In the genomic region with DNA sequence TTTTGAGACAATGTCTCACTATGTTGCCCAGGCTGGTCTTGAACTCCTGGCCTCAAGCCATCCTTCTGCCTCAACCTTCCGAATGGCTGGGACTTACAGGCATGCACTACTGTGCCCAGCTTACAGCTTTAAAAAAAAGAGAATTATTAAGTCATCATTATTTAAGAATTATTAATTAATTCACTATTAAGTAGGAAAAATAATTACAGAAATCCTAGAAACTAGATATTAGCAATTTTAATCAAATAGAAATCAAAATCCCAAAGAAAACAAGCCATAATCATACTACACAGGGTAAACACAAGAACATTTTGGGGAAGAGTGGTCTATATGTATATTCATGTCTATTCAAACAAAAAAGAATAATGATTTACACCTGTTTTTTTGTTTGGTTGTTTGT, we compare ENCODE assay signal across 12 cellular contexts. TPM values are rescaled to one million over a fixed set of nuclear protein-coding genes. Genes with fewer than 3 reads are reported as not detected.
A peak's percentile ranks its signal among the peaks of the same experiment; 100 is the strongest.
DNase-seq lines count a peak whose midpoint lies in the region; ATAC-seq and TF ChIP-seq lines count a peak whose summit lies in the region.
"Had no signal": no experiment of that assay in that cellular context is flagged by ENCODE, and none has a peak within 500 bp of the region (broad histone marks: within the 10 kb centered on the region; RNA-seq: fewer than 3 reads in every experiment).

No MANE protein-coding gene starts in this region.

- H3K9me3 ChIP-seq in RWPE2 (ENCODE audit: severe bottlenecking) (no peaks in the 10 kb centered on the region), stomach (no peaks in the 10 kb centered on the region), ascending aorta (no peaks in the 10 kb centered on the region)

- WGBS in stomach, 5 donors, result 71 to 90% (median 77%) methylated on average over 1 of the region's 1 CpG

- intact Hi-C loops in stomach (cut with DNase I; ENCODE audit: low total_unique reads) (no loop called here), ascending aorta (cut with DNase I) (no loop called here)

- H3K4me1 ChIP-seq in RWPE2 (ENCODE audit: insufficient read depth, poor library complexity, severe bottlenecking) (peaks cover 6% of the 10 kb centered on the region), stomach (peaks cover 23 to 32% (median 27%) of the 10 kb centered on the region in 4 donors), ascending aorta (no peaks in the 10 kb centered on the region)
- H3K4me1 ChIP-seq: HAP-1 had no signal

- ATAC-seq in RWPE2 (ENCODE audit: low read depth), result no peak
- ATAC-seq in SK-N-SH treated with all-trans-retinoic acid at 6 μM for 48 hours, result no peak

- H3K36me3 ChIP-seq in RWPE2 (ENCODE audit: low read depth) (no peaks in the 10 kb centered on the region), stomach (no peaks in the 10 kb centered on the region), ascending aorta (no peaks in the 10 kb centered on the region)
- H3K36me3 ChIP-seq: HAP-1 had no signal

- TF ChIP-seq CTCF in 22Rv1 (IDR thresholded peaks at IDR 0.05) (no peak), RWPE2 (IDR thresholded peaks at IDR 0.05; ENCODE audit: poor library complexity, severe bottlenecking) (no peak), stomach (IDR thresholded peaks at IDR 0.05) (no peak), ascending aorta (IDR thresholded peaks at IDR 0.05) (no peak)

- H3K4me3 ChIP-seq in RWPE2 (ENCODE audit: severe bottlenecking) (no peak overlapping the region), stomach (no peak overlapping the region), ascending aorta (no peak overlapping the region)
- H3K4me3 ChIP-seq: HAP-1 had no signal

- TF ChIP-seq EP300 in stomach (IDR thresholded peaks at IDR 0.05), result no peak

- TF ChIP-seq POLR2A in stomach (IDR thresholded peaks at IDR 0.05), result no peak

- H3K27ac ChIP-seq in 22Rv1 (peak overlapping the region; percentile 81), RWPE2 (ENCODE audit: poor library complexity, severe bottlenecking) (peak overlapping the region; percentile 28), epithelial cell of prostate (peak overlapping the region; percentile 54), stomach (peak overlapping the region in 4 of 5 donors; percentile 48 to 78 (median 64)), ascending aorta (no peak overlapping the region)

- H3K27me3 ChIP-seq in RWPE2 (ENCODE audit: insufficient read depth, poor library complexity, severe bottlenecking) (no peaks in the 10 kb centered on the region), stomach (no peaks in the 10 kb centered on the region), ascending aorta (no peaks in the 10 kb centered on the region)

- DNase-seq in RWPE2 (ENCODE audit: low spot score) (no peak), epithelial cell of prostate (ENCODE audit: low read depth, low spot score) (no peak), stomach (no peak), NCI-H2196 treated with DMSO at 0.1 percent for 48 hours (lab: John Stamatoyannopoulos, UW; ENCODE audit: unreplicated experiment) (no peak), ascending aorta (ENCODE audit: low spot score in 2 of 2) (no peak)
- DNase-seq: C1 segment of cervical spinal cord; CD4-positive, alpha-beta memory T cell; DMS153; DMS79 treated with DMSO at 0.1 percent for 48 hours had no signal

TF ChIP-seq in SK-N-SH treated with all-trans-retinoic acid at 6 μM for 48 hours, 23 proteins besides CTCF, POLR2A, EP300 and RAD21:
- TF ChIP-seq, protein P1, sequence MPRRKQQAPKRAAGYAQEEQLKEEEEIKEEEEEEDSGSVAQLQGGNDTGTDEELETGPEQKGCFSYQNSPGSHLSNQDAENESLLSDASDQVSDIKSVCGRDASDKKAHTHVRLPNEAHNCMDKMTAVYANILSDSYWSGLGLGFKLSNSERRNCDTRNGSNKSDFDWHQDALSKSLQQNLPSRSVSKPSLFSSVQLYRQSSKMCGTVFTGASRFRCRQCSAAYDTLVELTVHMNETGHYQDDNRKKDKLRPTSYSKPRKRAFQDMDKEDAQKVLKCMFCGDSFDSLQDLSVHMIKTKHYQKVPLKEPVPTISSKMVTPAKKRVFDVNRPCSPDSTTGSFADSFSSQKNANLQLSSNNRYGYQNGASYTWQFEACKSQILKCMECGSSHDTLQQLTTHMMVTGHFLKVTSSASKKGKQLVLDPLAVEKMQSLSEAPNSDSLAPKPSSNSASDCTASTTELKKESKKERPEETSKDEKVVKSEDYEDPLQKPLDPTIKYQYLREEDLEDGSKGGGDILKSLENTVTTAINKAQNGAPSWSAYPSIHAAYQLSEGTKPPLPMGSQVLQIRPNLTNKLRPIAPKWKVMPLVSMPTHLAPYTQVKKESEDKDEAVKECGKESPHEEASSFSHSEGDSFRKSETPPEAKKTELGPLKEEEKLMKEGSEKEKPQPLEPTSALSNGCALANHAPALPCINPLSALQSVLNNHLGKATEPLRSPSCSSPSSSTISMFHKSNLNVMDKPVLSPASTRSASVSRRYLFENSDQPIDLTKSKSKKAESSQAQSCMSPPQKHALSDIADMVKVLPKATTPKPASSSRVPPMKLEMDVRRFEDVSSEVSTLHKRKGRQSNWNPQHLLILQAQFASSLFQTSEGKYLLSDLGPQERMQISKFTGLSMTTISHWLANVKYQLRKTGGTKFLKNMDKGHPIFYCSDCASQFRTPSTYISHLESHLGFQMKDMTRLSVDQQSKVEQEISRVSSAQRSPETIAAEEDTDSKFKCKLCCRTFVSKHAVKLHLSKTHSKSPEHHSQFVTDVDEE (CRISPR knock-in tag; IDR thresholded peaks at IDR 0.05), result no peak
- no peak for TF ChIP-seq BACH2 (CRISPR knock-in tag; IDR thresholded peaks at IDR 0.05; ENCODE audit: borderline replicate concordance)
- TF ChIP-seq ZFP30 (CRISPR knock-in tag; IDR thresholded peaks at IDR 0.05), result no peak
- no peak for TF ChIP-seq TOX (CRISPR knock-in tag; IDR thresholded peaks at IDR 0.05; ENCODE audit: borderline replicate concordance)
- TF ChIP-seq, protein P2, sequence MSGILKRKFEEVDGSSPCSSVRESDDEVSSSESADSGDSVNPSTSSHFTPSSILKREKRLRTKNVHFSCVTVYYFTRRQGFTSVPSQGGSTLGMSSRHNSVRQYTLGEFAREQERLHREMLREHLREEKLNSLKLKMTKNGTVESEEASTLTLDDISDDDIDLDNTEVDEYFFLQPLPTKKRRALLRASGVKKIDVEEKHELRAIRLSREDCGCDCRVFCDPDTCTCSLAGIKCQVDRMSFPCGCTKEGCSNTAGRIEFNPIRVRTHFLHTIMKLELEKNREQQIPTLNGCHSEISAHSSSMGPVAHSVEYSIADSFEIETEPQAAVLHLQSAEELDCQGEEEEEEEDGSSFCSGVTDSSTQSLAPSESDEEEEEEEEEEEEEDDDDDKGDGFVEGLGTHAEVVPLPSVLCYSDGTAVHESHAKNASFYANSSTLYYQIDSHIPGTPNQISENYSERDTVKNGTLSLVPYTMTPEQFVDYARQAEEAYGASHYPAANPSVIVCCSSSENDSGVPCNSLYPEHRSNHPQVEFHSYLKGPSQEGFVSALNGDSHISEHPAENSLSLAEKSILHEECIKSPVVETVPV (CRISPR knock-in tag; IDR thresholded peaks at IDR 0.05), result no peak
- TF ChIP-seq ISL1 (CRISPR knock-in tag; IDR thresholded peaks at IDR 0.05), result no peak
- TF ChIP-seq ARNTL (CRISPR knock-in tag; IDR thresholded peaks at IDR 0.05; ENCODE audit: borderline replicate concordance, low read depth), result no peak
- TF ChIP-seq ZC3H10 (CRISPR knock-in tag; IDR thresholded peaks at IDR 0.05), result no peak
- TF ChIP-seq, protein P3, sequence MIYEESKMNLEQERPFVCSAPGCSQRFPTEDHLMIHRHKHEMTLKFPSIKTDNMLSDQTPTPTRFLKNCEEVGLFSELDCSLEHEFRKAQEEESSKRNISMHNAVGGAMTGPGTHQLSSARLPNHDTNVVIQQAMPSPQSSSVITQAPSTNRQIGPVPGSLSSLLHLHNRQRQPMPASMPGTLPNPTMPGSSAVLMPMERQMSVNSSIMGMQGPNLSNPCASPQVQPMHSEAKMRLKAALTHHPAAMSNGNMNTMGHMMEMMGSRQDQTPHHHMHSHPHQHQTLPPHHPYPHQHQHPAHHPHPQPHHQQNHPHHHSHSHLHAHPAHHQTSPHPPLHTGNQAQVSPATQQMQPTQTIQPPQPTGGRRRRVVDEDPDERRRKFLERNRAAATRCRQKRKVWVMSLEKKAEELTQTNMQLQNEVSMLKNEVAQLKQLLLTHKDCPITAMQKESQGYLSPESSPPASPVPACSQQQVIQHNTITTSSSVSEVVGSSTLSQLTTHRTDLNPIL (CRISPR knock-in tag; IDR thresholded peaks at IDR 0.05; ENCODE audit: low read depth), result no peak
- no peak for TF ChIP-seq GLIS3 (CRISPR knock-in tag; IDR thresholded peaks at IDR 0.05)
- no peak for TF ChIP-seq PPARA (CRISPR knock-in tag; IDR thresholded peaks at IDR 0.05; ENCODE audit: borderline replicate concordance)
- no peak for TF ChIP-seq ESRRG (CRISPR knock-in tag; IDR thresholded peaks at IDR 0.05)
- TF ChIP-seq CSDC2 (CRISPR knock-in tag; IDR thresholded peaks at IDR 0.05), result no peak
- no peak for TF ChIP-seq ZNF8 (CRISPR knock-in tag; IDR thresholded peaks at IDR 0.05)
- TF ChIP-seq, protein P4, sequence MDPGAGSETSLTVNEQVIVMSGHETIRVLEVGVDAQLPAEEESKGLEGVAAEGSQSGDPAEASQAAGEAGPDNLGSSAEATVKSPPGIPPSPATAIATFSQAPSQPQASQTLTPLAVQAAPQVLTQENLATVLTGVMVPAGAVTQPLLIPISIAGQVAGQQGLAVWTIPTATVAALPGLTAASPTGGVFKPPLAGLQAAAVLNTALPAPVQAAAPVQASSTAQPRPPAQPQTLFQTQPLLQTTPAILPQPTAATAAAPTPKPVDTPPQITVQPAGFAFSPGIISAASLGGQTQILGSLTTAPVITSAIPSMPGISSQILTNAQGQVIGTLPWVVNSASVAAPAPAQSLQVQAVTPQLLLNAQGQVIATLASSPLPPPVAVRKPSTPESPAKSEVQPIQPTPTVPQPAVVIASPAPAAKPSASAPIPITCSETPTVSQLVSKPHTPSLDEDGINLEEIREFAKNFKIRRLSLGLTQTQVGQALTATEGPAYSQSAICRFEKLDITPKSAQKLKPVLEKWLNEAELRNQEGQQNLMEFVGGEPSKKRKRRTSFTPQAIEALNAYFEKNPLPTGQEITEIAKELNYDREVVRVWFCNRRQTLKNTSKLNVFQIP (CRISPR knock-in tag; IDR thresholded peaks at IDR 0.05; ENCODE audit: borderline replicate concordance, low read depth), result no peak
- no peak for TF ChIP-seq ZFP3 (CRISPR knock-in tag; IDR thresholded peaks at IDR 0.05)
- TF ChIP-seq ZNF565 (CRISPR knock-in tag; conservative IDR thresholded peaks at IDR 0.05; ENCODE audit: low read depth), result no peak

RNA-seq across cellular contexts. Expression of a gene that starts 19.6 kb away (rescaled TPM):
- total RNA-seq in stomach (10 to 100 TPM; 35.6 to 51.9 (median 45.5) TPM), ascending aorta (19.5 TPM)
- 10 to 100 TPM in 2 of 3 donors, 1 to 10 TPM in 1; 7.2 to 15.0 (median 11.5) TPM for polyA plus RNA-seq in stomach

Comparison
In these comparisons a context has a peak if more than half of its experiments do, and no peak if none do; other contexts are left out.
1. H3K27ac ChIP-seq: peak in 22Rv1 (single experiment), RWPE2 (single experiment), epithelial cell of prostate (single experiment) and stomach (4 of 5); none in ascending aorta (0 of 2).